8 cellular contexts compared by ENCODE assay signal in the genomic region with DNA sequence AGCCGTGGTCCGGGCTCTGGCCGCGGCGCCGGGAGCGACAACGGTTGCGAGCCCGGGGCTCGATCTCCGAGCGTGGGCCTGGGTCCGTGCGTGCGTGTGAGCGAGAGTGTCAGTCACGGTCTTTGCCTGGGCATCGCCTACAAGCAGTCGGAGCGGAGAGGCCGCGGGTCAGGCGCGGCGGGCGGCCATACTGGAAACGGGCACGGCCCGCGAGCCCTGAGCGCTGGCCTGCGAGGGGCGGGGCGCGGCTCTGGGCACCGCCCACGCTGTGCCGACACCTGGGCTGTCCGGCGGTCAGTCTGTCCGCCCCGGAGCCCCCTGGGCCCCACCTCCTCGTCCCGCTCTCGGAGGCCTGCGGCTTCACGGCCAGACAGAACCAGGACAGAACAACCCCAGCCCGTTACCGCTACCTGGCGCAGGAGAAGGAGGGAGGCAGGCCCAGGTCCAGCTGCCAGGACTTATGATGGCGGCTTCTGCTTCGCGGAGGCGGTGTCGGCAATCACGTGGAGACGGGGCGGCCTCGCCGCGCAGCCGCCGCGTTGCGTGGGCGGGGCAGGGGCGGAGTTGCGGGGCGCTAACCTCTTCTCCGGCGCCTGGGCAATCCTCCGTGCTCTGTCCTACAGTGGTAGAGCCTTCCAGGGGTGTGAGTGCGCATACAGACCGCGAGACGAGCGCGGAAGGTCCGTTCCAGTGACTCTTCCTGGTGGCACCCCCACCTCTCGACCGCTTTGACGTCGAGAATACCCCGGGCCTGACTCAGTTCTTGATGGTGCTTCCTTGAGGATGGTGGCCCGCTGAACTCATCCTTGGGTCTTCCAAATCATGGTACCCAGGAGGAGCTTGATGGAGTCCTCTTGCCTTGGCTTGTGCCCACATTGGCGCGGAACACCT. TPM values are rescaled to one million over a fixed set of nuclear protein-coding genes. Genes with fewer than 3 reads are reported as not detected.
DNase-seq lines count a peak whose midpoint lies in the region; TF ChIP-seq lines count a peak whose summit lies in the region.

TMEM131 (minus strand) TSS at position 215 of the 891 bp plus-strand sequence. CDS start 286 bp downstream, outside the sequence.

- peak in 2 of 4 donors; percentile 45 to 88 for TF ChIP-seq POLR2A in esophagus squamous epithelium (IDR thresholded peaks at IDR 0.05)

- in situ Hi-C loops in GM23248 (cut with MboI), result no loop called here

- peak within 1 kb of the TSS; percentile 88 for H3K9ac ChIP-seq in GM23248

- H3K4me2 ChIP-seq in DOHH2 (ENCODE audit: low read length) (peak within 1 kb of the TSS; percentile 91), GM23248 (ENCODE audit: unreplicated experiment) (peak within 1 kb of the TSS; percentile 96)

- H3K4me3 ChIP-seq in DOHH2 (ENCODE audit: low read length) (peak within 1 kb of the TSS; percentile 94), GM23248 (peak within 1 kb of the TSS; percentile 93), esophagus squamous epithelium (peak within 1 kb of the TSS; percentile 67 to 94 (median 92))

- peak; percentile 97 for DNase-seq in GM23248
- peak; percentile 89 to 91 for DNase-seq in Kasumi-1 (lab: John Stamatoyannopoulos, UW)
- peak; percentile 94 for DNase-seq in RKO (ENCODE audit: low spot score)
- peak; percentile 92 for DNase-seq in activated T-helper 1 cell treated with Interleukin-2 at 50 U/mL for 16 hours (ENCODE audit: low read depth)
- peak; percentile 79 for DNase-seq in esophagus squamous epithelium (lab: John Stamatoyannopoulos, UW)
- DNase-seq in myocyte (ENCODE audit: low read depth), result peak; percentile 93
- peak; percentile 90 to 96 for DNase-seq in stimulated activated CD8-positive, alpha-beta memory T cell treated with anti-CD3 and anti-CD28 coated beads, Interleukin-7, amount 100 ng/mL, for 4 hours (ENCODE audit: low read depth in 2 of 2)

- no peaks in the 10 kb centered on the region for H3K9me2 ChIP-seq in DOHH2 (replicated peaks; ENCODE audit: control insufficient read depth, low read length)
- H3K9me2 ChIP-seq in GM23248 (ENCODE audit: insufficient read depth), result no peaks in the 10 kb centered on the region

- H3K79me2 ChIP-seq in DOHH2 (ENCODE audit: control insufficient read depth, low read length), result peaks cover 44% of the 10 kb centered on the region
- H3K79me2 ChIP-seq in GM23248 (ENCODE audit: insufficient read depth), result peaks cover 41% of the 10 kb centered on the region

- H4K20me1 ChIP-seq in DOHH2 (ENCODE audit: control insufficient read depth, insufficient read depth, low read depth, low read length) (no peaks in the 10 kb centered on the region; the same call in 1 of the 2 replicates), GM23248 (ENCODE audit: insufficient read depth) (peaks cover 4% of the 10 kb centered on the region; the same call in 1 of the 2 replicates)

- no peaks in the 10 kb centered on the region for H3K27me3 ChIP-seq in DOHH2 (ENCODE audit: control insufficient read depth, low read length)
- H3K27me3 ChIP-seq in GM23248 (replicated peaks; ENCODE audit: insufficient read depth), result no peaks in the 10 kb centered on the region
- H3K27me3 ChIP-seq in esophagus squamous epithelium, result no peaks in the 10 kb centered on the region

- TF ChIP-seq CTCF in DOHH2 (IDR thresholded peaks at IDR 0.05; ENCODE audit: low read depth, low read length, poor library complexity, severe bottlenecking) (no peak), esophagus squamous epithelium (IDR thresholded peaks at IDR 0.05) (no peak)

- peak within 1 kb of the TSS; percentile 94 for H3K27ac ChIP-seq in DOHH2 (ENCODE audit: low read depth, low read length)
- H3K27ac ChIP-seq in GM23248, result peak within 1 kb of the TSS; percentile 88
- H3K27ac ChIP-seq in esophagus squamous epithelium, result peak within 1 kb of the TSS; percentile 96 to 99 (median 97)

- intact Hi-C loops in esophagus squamous epithelium (cut with DNase I), result loop anchor here (10.0 kb wide), 1 partner anchor 191 kb away; no protein-coding TSS in a partner anchor

- H3K9me3 ChIP-seq in DOHH2 (ENCODE audit: control insufficient read depth, insufficient read depth, low read length) (no peaks in the 10 kb centered on the region), GM23248 (ENCODE audit: low read depth) (no peaks in the 10 kb centered on the region), esophagus squamous epithelium (no peaks in the 10 kb centered on the region)

- H3K4me1 ChIP-seq in DOHH2 (ENCODE audit: control insufficient read depth, low read length) (peaks cover 37% of the 10 kb centered on the region), GM23248 (ENCODE audit: insufficient read depth) (peaks cover 27% of the 10 kb centered on the region), esophagus squamous epithelium (peaks cover 0 to 67% (median 23%) of the 10 kb centered on the region in 3 donors)

- WGBS in GM23248 (ENCODE audit: low coverage in 1 of 2, low lambda C conversion rate in 2 of 2, missing lambda C conversion rate in 2 of 2), 2 experiments, result 2 to 3% methylated on average over 60 to 64 of the region's 88 CpGs
- 0 to 11% methylated on average over 7 to 14 of the region's 88 CpGs for WGBS in esophagus squamous epithelium, 2 donors

- H2AFZ ChIP-seq in GM23248, result peak within 1 kb of the TSS; percentile 95

- H3F3A ChIP-seq in DOHH2 (ENCODE audit: control insufficient read depth, insufficient read depth) (peaks cover 11% of the 10 kb centered on the region), GM23248 (ENCODE audit: insufficient read depth) (peaks cover 21% of the 10 kb centered on the region)

- H3K36me3 ChIP-seq in DOHH2 (ENCODE audit: control insufficient read depth, low read length) (peaks cover 20% of the 10 kb centered on the region), GM23248 (ENCODE audit: low read depth) (no peaks in the 10 kb centered on the region), esophagus squamous epithelium (no peaks in the 10 kb centered on the region)

RNA-seq across cellular contexts. Expression of gene TMEM131, which starts in this region (rescaled TPM):
- 15.7 and 41.5 TPM in 2 replicates for total RNA-seq in GM23248 (2014; rRNA removed; shearing (Covaris generic))
- polyA plus RNA-seq in GM23248 (2016; fragmentation: Nextera tagmentation; extraction: Ambion mirVana), result 16.4 and 17.2 TPM in 2 replicates
- total RNA-seq in esophagus squamous epithelium (10 to 100 TPM; 24.2 to 36.4 (median 28.1) TPM), myocyte (27.2 and 35.2 TPM in 2 replicates)
- polyA plus RNA-seq in myocyte (2012), result 17.0 TPM

Comparison
In these comparisons a context has a peak if more than half of its experiments do, and no peak if none do; other contexts are left out.
1. Peak in every context shown above with its lines: DNase-seq, H3K4me3 ChIP-seq and H3K27ac ChIP-seq.